ENCODE assay signal across 1 cellular context in genomic region chr15:50134524-50135024, GRCh38.
TF ChIP-seq lines count a peak whose summit lies in the region.

No MANE protein-coding gene starts in this region.

TF ChIP-seq in K562, 482 proteins besides CTCF, POLR2A, EP300 and RAD21 (continued from another document and continues in another):
- TF ChIP-seq ZHX1 (conservative IDR thresholded peaks at IDR 0.05; ENCODE audit: low read length) (no peak), ZNF766 (CRISPR knock-in tag; conservative IDR thresholded peaks at IDR 0.05) (0 out of 2 replicates have a peak, but pooled peaks have one; percentile 37), E2F6 (IDR thresholded peaks at IDR 0.05; ENCODE audit: borderline replicate concordance in 1 of 2, extremely low read depth in 1 of 2, insufficient read depth in 1 of 2, insufficient read length in 1 of 2, low read depth in 1 of 2, low read length in 1 of 2, poor library complexity in 1 of 2, severe bottlenecking in 1 of 2) (no peak), JUND (IDR thresholded peaks at IDR 0.05; ENCODE audit: borderline replicate concordance, low read depth, low read length) (peak; percentile 63), JUND (tag; IDR thresholded peaks at IDR 0.05; ENCODE audit: borderline replicate concordance, low read depth, low read length) (peak; percentile 80; the same call in 2 of the 3 replicates), FOXK1 (CRISPR knock-in tag; IDR thresholded peaks at IDR 0.05; ENCODE audit: borderline replicate concordance) (no peak), ZNF511 (CRISPR knock-in tag; IDR thresholded peaks at IDR 0.05) (no peak), NELFE (IDR thresholded peaks at IDR 0.05; ENCODE audit: insufficient read depth, insufficient read length) (no peak), ATF3 (IDR thresholded peaks at IDR 0.05) (peak; percentile 80), ATF3 (CRISPR knock-in tag; conservative IDR thresholded peaks at IDR 0.05) (no peak), HMBOX1 (IDR thresholded peaks at IDR 0.05) (0 out of 2 replicates have a peak, but pooled peaks have one; percentile 25), TAL1 (IDR thresholded peaks at IDR 0.05) (peak; percentile 70), ZNF584 (CRISPR knock-in tag; IDR thresholded peaks at IDR 0.05; ENCODE audit: low read depth) (0 out of 2 replicates have a peak, but pooled peaks have one; percentile 34), BRF2 (IDR thresholded peaks at IDR 0.05; ENCODE audit: borderline replicate concordance, insufficient read depth, insufficient read length) (no peak), SOX6 (IDR thresholded peaks at IDR 0.05) (peak; percentile 89), ARID1B (IDR thresholded peaks at IDR 0.05) (peak; percentile 75), NBN (IDR thresholded peaks at IDR 0.05; ENCODE audit: low read depth) (peak; percentile 41; the same call in 1 of the 2 replicates), MTF1 (CRISPR knock-in tag; IDR thresholded peaks at IDR 0.05; ENCODE audit: borderline replicate concordance) (no peak), GATAD2A (IDR thresholded peaks at IDR 0.05) (no peak), MEF2D (tag; conservative IDR thresholded peaks at IDR 0.05; ENCODE audit: low read depth) (peak; percentile 82), NR4A1 (CRISPR knock-in tag; IDR thresholded peaks at IDR 0.05) (no peak), NR4A1 (tag; IDR thresholded peaks at IDR 0.05) (no peak), NFE2 (IDR thresholded peaks at IDR 0.05; ENCODE audit: low read depth) (peak; percentile 27; the same call in 1 of the 2 replicates), TRIM24 (IDR thresholded peaks at IDR 0.05) (peak in 1 of 2 experiments; percentile 3; a peak in 1 of 4 replicates), ATF6 (CRISPR knock-in tag; IDR thresholded peaks at IDR 0.05) (no peak), SIN3B (IDR thresholded peaks at IDR 0.05; ENCODE audit: low read depth) (no peak), ZFP91 (CRISPR knock-in tag; IDR thresholded peaks at IDR 0.05) (no peak), ZNF551 (CRISPR knock-in tag; IDR thresholded peaks at IDR 0.05) (no peak), ZBTB34 (CRISPR knock-in tag; IDR thresholded peaks at IDR 0.05) (no peak), ATF7 (IDR thresholded peaks at IDR 0.05) (peak; percentile 67), HMG20A (CRISPR knock-in tag; conservative IDR thresholded peaks at IDR 0.05) (peak; percentile 70; the same call in 1 of the 2 replicates), MAZ (CRISPR knock-in tag; conservative IDR thresholded peaks at IDR 0.05 in 1 of 2, IDR thresholded peaks at IDR 0.05 in 1 of 2) (0 out of 4 replicates have a peak, but pooled peaks of 1 of the 2 experiments have one; percentile 22), HDAC1 (IDR thresholded peaks at IDR 0.05) (peak in 1 of 2 experiments; percentile 53; a peak in 1 of 4 replicates), DEAF1 (CRISPR knock-in tag; IDR thresholded peaks at IDR 0.05) (0 out of 2 replicates have a peak, but pooled peaks have one; percentile 22), THAP7 (CRISPR knock-in tag; IDR thresholded peaks at IDR 0.05) (no peak), CBFA2T2 (conservative IDR thresholded peaks at IDR 0.05) (peak; percentile 36; the same call in 1 of the 2 replicates), KDM1A (IDR thresholded peaks at IDR 0.05) (peak; percentile 45 to 62; a peak in 2 of 4 replicates), FOSL1 (tag; conservative IDR thresholded peaks at IDR 0.05) (peak; percentile 93), TEAD4 (IDR thresholded peaks at IDR 0.05; ENCODE audit: low read length) (peak; percentile 38; the same call in 1 of the 2 replicates), TEAD4 (CRISPR knock-in tag; IDR thresholded peaks at IDR 0.05; ENCODE audit: borderline replicate concordance) (no peak), CBFA2T3 (IDR thresholded peaks at IDR 0.05) (peak; percentile 70), ZNF41 (CRISPR knock-in tag; conservative IDR thresholded peaks at IDR 0.05) (no peak), FOXA3 (CRISPR knock-in tag; conservative IDR thresholded peaks at IDR 0.05 in 1 of 2, IDR thresholded peaks at IDR 0.05 in 1 of 2) (peak in 1 of 2 experiments; percentile 79; a peak in 2 of 4 replicates), ZMIZ1 (IDR thresholded peaks at IDR 0.05; ENCODE audit: low read depth in 2 of 2, low read length in 2 of 2) (no peak)
